ENCODE assay signal across 9 cellular contexts in the genomic region with DNA sequence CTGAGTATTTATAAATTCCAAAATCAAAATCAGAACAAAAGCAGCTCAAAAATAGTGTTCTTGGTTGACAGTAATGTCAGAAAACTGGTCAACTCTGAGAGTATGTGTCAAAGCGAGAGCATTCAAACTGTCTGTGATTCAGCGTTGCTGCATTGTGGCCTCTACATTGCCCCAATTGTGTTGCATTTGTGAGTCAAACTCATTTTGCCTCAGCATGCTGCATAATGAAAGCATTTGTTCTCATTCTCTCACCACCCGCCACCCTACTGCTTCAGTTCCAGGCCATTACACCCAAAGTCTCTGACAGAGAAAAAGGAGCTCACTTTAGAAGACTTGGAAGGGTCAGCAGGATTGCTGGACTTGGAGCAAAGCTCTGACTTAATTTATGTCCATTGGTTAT.
A peak's percentile ranks its signal among the peaks of the same experiment; 100 is the strongest.
DNase-seq lines count a peak whose midpoint lies in the region; ATAC-seq, FAIRE-seq and TF ChIP-seq lines count a peak whose summit lies in the region.
"Had no signal": no experiment of that assay in that cellular context is flagged by ENCODE, and none has a peak within 500 bp of the region (broad histone marks: within the 10 kb centered on the region; RNA-seq: fewer than 3 reads in every experiment).

No MANE protein-coding gene starts in this region.

- no peak overlapping the region for H3K27ac Mint-ChIP-seq in activated T-cell treated with anti-CD3 and anti-CD28 coated beads, Interleukin-2, amount 50 U/mL, for 72 hours
- H3K27ac Mint-ChIP-seq in activated T-cell treated with anti-CD3 and anti-CD28 coated beads, Interleukin-2, amount 50 U/mL, for 24 hours, result no peak overlapping the region

- no peaks in the 10 kb centered on the region for H3K9me3 Mint-ChIP-seq in activated T-cell treated with anti-CD3 and anti-CD28 coated beads, Interleukin-2, amount 50 U/mL, for 72 hours
- no peaks in the 10 kb centered on the region for H3K9me3 Mint-ChIP-seq in activated T-cell treated with anti-CD3 and anti-CD28 coated beads, Interleukin-2, amount 50 U/mL, for 24 hours

- H3K4me3 ChIP-seq in transverse colon, result no peak overlapping the region

- peaks cover 24% of the 10 kb centered on the region for H3K27me3 Mint-ChIP-seq in activated T-cell treated with anti-CD3 and anti-CD28 coated beads, Interleukin-2, amount 50 U/mL, for 72 hours (ENCODE audit: low read depth)
- H3K27me3 Mint-ChIP-seq in activated T-cell treated with anti-CD3 and anti-CD28 coated beads, Interleukin-2, amount 50 U/mL, for 24 hours, result peaks cover 24% of the 10 kb centered on the region

- peak; percentile 1 to 34 for DNase-seq in activated T-cell treated with anti-CD3 and anti-CD28 coated beads, Interleukin-2, amount 50 U/mL, for 72 hours
- DNase-seq in activated T-cell treated with anti-CD3 and anti-CD28 coated beads, Interleukin-2, amount 50 U/mL, for 24 hours, result no peak
- DNase-seq in RCC 7860 (ENCODE audit: low spot score) (peak; percentile 10), hypothalamus (lab: John Stamatoyannopoulos, UW) (peak in 34 of 51 donors; percentile 5 to 80 (median 35)), transverse colon (no peak), NCI-H345 treated with DMSO at 0.1 percent for 48 hours (lab: John Stamatoyannopoulos, UW; ENCODE audit: unreplicated experiment) (no peak), NCI-H748 treated with DMSO at 0.1 percent for 48 hours (lab: John Stamatoyannopoulos, UW) (no peak)
- DNase-seq in activated naive CD4-positive, alpha-beta T cell treated with Interleukin-2 at 50 U/mL for 16 hours, result no peak
- DNase-seq: cortex of kidney had no signal

- no peak overlapping the region for H3K4me3 Mint-ChIP-seq in activated T-cell treated with anti-CD3 and anti-CD28 coated beads, Interleukin-2, amount 50 U/mL, for 72 hours
- no peak overlapping the region for H3K4me3 Mint-ChIP-seq in activated T-cell treated with anti-CD3 and anti-CD28 coated beads, Interleukin-2, amount 50 U/mL, for 24 hours

- no peaks in the 10 kb centered on the region for H3K36me3 ChIP-seq in transverse colon

- H3K4me1 ChIP-seq in transverse colon, result peaks cover 0 to 12% (median 2%) of the 10 kb centered on the region in 4 donors

- in situ Hi-C loops in transverse colon (cut with MboI; ENCODE audit: low pct_ligation_motif_present in 1 of 4, low pct_unique_long_range_greater_than_20kb in 1 of 4, low sequenced_read_pairs in 3 of 4), result no loop called here

- TF ChIP-seq POLR2A in transverse colon (IDR thresholded peaks at IDR 0.05), result no peak

- 70 to 80% methylated on average over 1 to 3 of the region's 3 CpGs for WGBS in transverse colon (ENCODE audit: low coverage in 1 of 2), 2 donors

- no peak for FAIRE-seq in RCC 7860 (lab: Jason Lieb, UNC)

- intact Hi-C loops in transverse colon (cut with DNase I; ENCODE audit: low total_unique reads), result no loop called here

- no peaks in the 10 kb centered on the region for H3K4me1 Mint-ChIP-seq in activated T-cell treated with anti-CD3 and anti-CD28 coated beads, Interleukin-2, amount 50 U/mL, for 72 hours (ENCODE audit: low read depth)
- no peaks in the 10 kb centered on the region for H3K4me1 Mint-ChIP-seq in activated T-cell treated with anti-CD3 and anti-CD28 coated beads, Interleukin-2, amount 50 U/mL, for 24 hours (ENCODE audit: low read depth)

- TF ChIP-seq EP300 in transverse colon (IDR thresholded peaks at IDR 0.05; ENCODE audit: low read depth), result no peak

- peak; percentile 64 to 97 for ATAC-seq in activated T-cell treated with anti-CD3 and anti-CD28 coated beads, Interleukin-2, amount 50 U/mL, for 72 hours (replicated peaks in 1 of 2)

- peak overlapping the region; percentile 42 to 64 (median 47) for H3K27ac ChIP-seq in transverse colon

- H3K9me3 ChIP-seq in transverse colon, result no peaks in the 10 kb centered on the region

- no peaks in the 10 kb centered on the region for H3K36me3 Mint-ChIP-seq in activated T-cell treated with anti-CD3 and anti-CD28 coated beads, Interleukin-2, amount 50 U/mL, for 72 hours (ENCODE audit: insufficient read depth in 2 of 2)
- H3K36me3 Mint-ChIP-seq in activated T-cell treated with anti-CD3 and anti-CD28 coated beads, Interleukin-2, amount 50 U/mL, for 24 hours (ENCODE audit: low read depth), result no peaks in the 10 kb centered on the region

- H3K27me3 ChIP-seq in transverse colon, result no peaks in the 10 kb centered on the region

- no peak for TF ChIP-seq CTCF in transverse colon (IDR thresholded peaks at IDR 0.05)

Comparison
In these comparisons a context has a peak if more than half of its experiments do, and no peak if none do; other contexts are left out.
1. DNase-seq: peak in activated T-cell treated with anti-CD3 and anti-CD28 coated beads, Interleukin-2, amount 50 U/mL, for 72 hours (2 of 2), RCC 7860 (single experiment) and hypothalamus (34 of 51); none in activated T-cell treated with anti-CD3 and anti-CD28 coated beads, Interleukin-2, amount 50 U/mL, for 24 hours (single experiment), transverse colon (single experiment), NCI-H345 treated with DMSO at 0.1 percent for 48 hours (single experiment), NCI-H748 treated with DMSO at 0.1 percent for 48 hours (single experiment) and activated naive CD4-positive, alpha-beta T cell treated with Interleukin-2 at 50 U/mL for 16 hours (single experiment).